In genomic region chr2:157441072-157441454, GRCh38 we compare ENCODE assay signal across 8 cellular contexts. TPM values are rescaled to one million over a fixed set of nuclear protein-coding genes. Genes with fewer than 3 reads are reported as not detected.
A peak's percentile ranks its signal among the peaks of the same experiment; 100 is the strongest.
DNase-seq lines count a peak whose midpoint lies in the region; ATAC-seq, FAIRE-seq and TF ChIP-seq lines count a peak whose summit lies in the region.

No MANE protein-coding gene starts in this region.

- H3K36me3 ChIP-seq in endothelial cell of umbilical vein (ENCODE audit: control insufficient read depth in 2 of 2, extremely low read depth in 1 of 2, insufficient read depth in 2 of 2, low read length in 2 of 2): no peaks in the 10 kb centered on the region
- no peaks in the 10 kb centered on the region for H3K36me3 ChIP-seq in vagina

- ATAC-seq in GM18517 (IDR thresholded peaks at IDR 0.05; ENCODE audit: unreplicated experiment): peak; percentile 49
- ATAC-seq in GM21529 (IDR thresholded peaks at IDR 0.05; ENCODE audit: unreplicated experiment): peak; percentile 46

- CTCF ChIA-PET in endothelial cell of umbilical vein (lab: Charles Lee): no interaction called here

- no peaks in the 10 kb centered on the region for H3K79me2 ChIP-seq in endothelial cell of umbilical vein (ENCODE audit: control insufficient read depth, insufficient read depth, low read length)

- no peak for FAIRE-seq in endothelial cell of umbilical vein (lab: Jason Lieb, UNC)

- peak; percentile 88 for DNase-seq in NAMALWA (ENCODE audit: low spot score)
- peak; percentile 33 for DNase-seq in endothelial cell of umbilical vein (ENCODE audit: low read depth, low spot score)
- DNase-seq in vagina (ENCODE audit: extremely low spot score in 2 of 2): no peak
- no peak for DNase-seq in kidney tubule cell (ENCODE audit: low spot score)
- DNase-seq in NCI-H1092 (lab: John Stamatoyannopoulos, UW): no peak
- no peak for DNase-seq in NCI-H187 treated with DMSO at 0.1 percent for 48 hours (lab: John Stamatoyannopoulos, UW)

- no peaks in the 10 kb centered on the region for H3K9me1 ChIP-seq in endothelial cell of umbilical vein (replicated peaks; ENCODE audit: control insufficient read depth, extremely low read depth, insufficient read depth, low read length)

- no peak for TF ChIP-seq POLR2A in endothelial cell of umbilical vein (IDR thresholded peaks at IDR 0.05; ENCODE audit: low read depth, low read length)
- peak in 1 of 2 donors; percentile 6 for TF ChIP-seq POLR2A in vagina (IDR thresholded peaks at IDR 0.05)

- H3K27me3 ChIP-seq in endothelial cell of umbilical vein (ENCODE audit: control insufficient read depth in 2 of 2, insufficient read depth in 2 of 2, low read length in 2 of 2) (no peaks in the 10 kb centered on the region), vagina (no peaks in the 10 kb centered on the region)

- dilution Hi-C loops in endothelial cell of umbilical vein (cut with MboI; ENCODE audit: extremely low pct_ligation_motif_present, low sequenced_read_pairs): no loop called here

- no peak overlapping the region for H3K27ac ChIP-seq in endothelial cell of umbilical vein (ENCODE audit: insufficient read depth, low read depth, low read length)
- peak overlapping the region; percentile 48 for H3K27ac ChIP-seq in vagina

- no peak overlapping the region for H3K4me2 ChIP-seq in endothelial cell of umbilical vein (ENCODE audit: insufficient read depth, low read length)

- H3K4me1 ChIP-seq in endothelial cell of umbilical vein (ENCODE audit: control insufficient read depth, extremely low read depth, insufficient read depth, low read length): no peaks in the 10 kb centered on the region
- no peaks in the 10 kb centered on the region for H3K4me1 ChIP-seq in vagina

- BruUV-seq in endothelial cell of umbilical vein (replicated peaks; lab: Mats Ljungman, UMichigan): no TSS peak

- no peak overlapping the region for H3K4me3 ChIP-seq in endothelial cell of umbilical vein (replicated peaks in 1 of 3; ENCODE audit: insufficient read depth in 1 of 3, low read depth in 1 of 3, low read length in 3 of 3)
- H3K4me3 ChIP-seq in vagina: peak overlapping the region in 1 of 2 donors; percentile 28

- no peak overlapping the region for H3K9ac ChIP-seq in endothelial cell of umbilical vein (replicated peaks; ENCODE audit: extremely low read depth, insufficient read depth, low read length)

- H3K9me3 ChIP-seq in endothelial cell of umbilical vein (replicated peaks; ENCODE audit: control insufficient read depth, insufficient read depth, low read length) (no peaks in the 10 kb centered on the region), vagina (no peaks in the 10 kb centered on the region)

- H4K20me1 ChIP-seq in endothelial cell of umbilical vein (replicated peaks; ENCODE audit: control insufficient read depth, extremely low read depth, insufficient read depth, low read length): no peaks in the 10 kb centered on the region

- H2AFZ ChIP-seq in endothelial cell of umbilical vein (ENCODE audit: low read depth, low read length): no peak overlapping the region

- no peak for TF ChIP-seq CTCF in endothelial cell of umbilical vein (IDR thresholded peaks at IDR 0.05; ENCODE audit: extremely low read depth in 1 of 2, insufficient read depth in 1 of 2, low read depth in 1 of 2, low read length in 2 of 2)
- TF ChIP-seq CTCF in vagina (IDR thresholded peaks at IDR 0.05): no peak

- POLR2A ChIA-PET in endothelial cell of umbilical vein (lab: Charles Lee): no interaction called here

- intact Hi-C loops in endothelial cell of umbilical vein (cut with micrococcal nuclease): no loop called here
- intact Hi-C loops in vagina (cut with DNase I): no loop called here

TF ChIP-seq in endothelial cell of umbilical vein, 7 proteins besides CTCF, POLR2A, EP300 and RAD21:
- no peak for TF ChIP-seq POLR2AphosphoS5 (IDR thresholded peaks at IDR 0.05; ENCODE audit: insufficient read depth, low read depth, low read length)
- TF ChIP-seq JUN (IDR thresholded peaks at IDR 0.05; ENCODE audit: borderline replicate concordance, insufficient read depth, insufficient read length, low read depth): no peak

RNA-seq across cellular contexts. Expression of gene CYTIP, which starts 2.8 kb away (rescaled TPM):
- total RNA-seq in endothelial cell of umbilical vein (not detected in 2 replicates), vagina (12.5 TPM)
- polyA plus RNA-seq in endothelial cell of umbilical vein: not detected in 2 replicates
- polyA plus RNA-seq in endothelial cell of umbilical vein (2011; cell fraction: cytosol; rRNA removed): 0.03 TPM in 1 of 2 replicates, not detected in the other
- polyA plus RNA-seq in endothelial cell of umbilical vein (2011; cell fraction: nucleus; rRNA removed): not detected in 2 replicates
- polyA plus RNA-seq in endothelial cell of umbilical vein (2012): not detected in 2 replicates
- not detected in 2 replicates for polyA minus RNA-seq in endothelial cell of umbilical vein
- not detected for polyA minus RNA-seq in endothelial cell of umbilical vein (2011; cell fraction: cytosol; rRNA and poly(A)+ RNA removed)
- not detected in 2 replicates for polyA minus RNA-seq in endothelial cell of umbilical vein (2011; cell fraction: nucleus; rRNA and poly(A)+ RNA removed)

Comparison
In these comparisons a context has a peak if more than half of its experiments do, and no peak if none do; other contexts are left out.
1. DNase-seq: peak in NAMALWA (single experiment) and endothelial cell of umbilical vein (single experiment); none in vagina (0 of 2), kidney tubule cell (single experiment), NCI-H1092 (single experiment) and NCI-H187 treated with DMSO at 0.1 percent for 48 hours (single experiment).
2. RNA of gene CYTIP, which starts 2.8 kb away (total RNA-seq): 12.5 TPM in vagina (single experiment); not detected in endothelial cell of umbilical vein; every median in the first group is over 10 times any median in the second.